ENCODE assay signal across 17 cellular contexts in genomic region chr2:105881286-105882136, GRCh38.
"Had no signal": no experiment of that assay in that cellular context is flagged by ENCODE, and none has a peak within 500 bp of the region (broad histone marks: within the 10 kb centered on the region; RNA-seq: fewer than 3 reads in every experiment).

No MANE protein-coding gene starts in this region.

- FAIRE-seq: kidney had no signal

- H3K27me3 ChIP-seq: hepatocyte, sigmoid colon, vagina had no signal

- ATAC-seq: activated CD4-positive, CD25-positive, alpha-beta regulatory T cell treated with anti-CD3 and anti-CD28 coated beads, Interleukin-2, amount 50 U/mL, for 24 hours; stimulated activated naive CD8-positive, alpha-beta T cell treated with anti-CD3 and anti-CD28 coated beads, Interleukin-15, amount 100 ng/mL, for 72 hours had no signal

- H3K4me2 ChIP-seq: hepatocyte had no signal

- DNase-seq: activated gamma-delta T cell treated with Interleukin-2 at 50 U/mL for 16 hours; caudate nucleus; cortex of kidney; effector CD8-positive, alpha-beta T cell; kidney; left ventricle myocardium inferior; mesenchymal stem cell; nephron progenitor cell; sigmoid colon; stimulated activated CD4-positive, alpha-beta T cell treated with anti-CD3 and anti-CD28 coated beads, Interleukin-2, amount 100 ng/mL, for 24 hours; stimulated activated naive CD8-positive, alpha-beta T cell treated with anti-CD3 and anti-CD28 coated beads, Interleukin-15, amount 100 ng/mL, for 72 hours; T-helper 2 cell had no signal

- H3K36me3 ChIP-seq: thoracic aorta had no signal

- H3K4me3 Mint-ChIP-seq: stimulated activated naive CD8-positive, alpha-beta T cell treated with anti-CD3 and anti-CD28 coated beads, Interleukin-15, amount 100 ng/mL, for 72 hours had no signal

- H3K27me3 Mint-ChIP-seq: stimulated activated naive CD8-positive, alpha-beta T cell treated with anti-CD3 and anti-CD28 coated beads, Interleukin-15, amount 100 ng/mL, for 72 hours had no signal

- H3K9me3 ChIP-seq: sigmoid colon, thoracic aorta, vagina had no signal

- H3K9me3 Mint-ChIP-seq: stimulated activated naive CD8-positive, alpha-beta T cell treated with anti-CD3 and anti-CD28 coated beads, Interleukin-15, amount 100 ng/mL, for 72 hours had no signal

- H3K27ac ChIP-seq: epithelial cell of prostate, hepatocyte, left ventricle myocardium inferior, sigmoid colon, thoracic aorta, vagina had no signal

- H3K4me3 ChIP-seq: hepatocyte, left ventricle myocardium inferior, sigmoid colon, thoracic aorta, vagina had no signal

- H2AFZ ChIP-seq: hepatocyte had no signal
